2 cellular contexts compared by ENCODE assay signal in genomic region chr6:95725344-95725743, GRCh38.
TF ChIP-seq lines count a peak whose summit lies in the region.

No MANE protein-coding gene starts in this region.

TF ChIP-seq in GM23338, 12 proteins besides CTCF, POLR2A, EP300 and RAD21 (continued from another document):
- TF ChIP-seq POLR2AphosphoS5 (IDR thresholded peaks at IDR 0.05; ENCODE audit: low read depth) (no peak), STAT1 (IDR thresholded peaks at IDR 0.05; ENCODE audit: unreplicated experiment) (no peak), ZNF114 (CRISPR knock-in tag; IDR thresholded peaks at IDR 0.05) (no peak), EZH2 (IDR thresholded peaks at IDR 0.05; ENCODE audit: low read depth, unreplicated experiment) (no peak), ETS1 (IDR thresholded peaks at IDR 0.05) (no peak), REST (IDR thresholded peaks at IDR 0.05; ENCODE audit: unreplicated experiment) (no peak), CREB1 (CRISPR knock-in tag; IDR thresholded peaks at IDR 0.05; ENCODE audit: low read depth) (no peak), EZH2phosphoT487 (IDR thresholded peaks at IDR 0.05; ENCODE audit: unreplicated experiment) (no peak), JUNB (IDR thresholded peaks at IDR 0.05; ENCODE audit: unreplicated experiment) (no peak), NANOG (IDR thresholded peaks at IDR 0.05; ENCODE audit: borderline replicate concordance) (no peak), ZNF462 (CRISPR knock-in tag; IDR thresholded peaks at IDR 0.05) (no peak)

TF ChIP-seq in H1, 55 proteins besides CTCF, POLR2A, EP300 and RAD21:
- no peak for TF ChIP-seq TBP (IDR thresholded peaks at IDR 0.05; ENCODE audit: low read depth, low read length)
- TF ChIP-seq MAFK (IDR thresholded peaks at IDR 0.05; ENCODE audit: low read depth, low read length) = no peak
- no peak for TF ChIP-seq TEAD4 (IDR thresholded peaks at IDR 0.05; ENCODE audit: low read depth, low read length)
- no peak for TF ChIP-seq MAX (IDR thresholded peaks at IDR 0.05)
- no peak for TF ChIP-seq ATF3 (IDR thresholded peaks at IDR 0.05; ENCODE audit: insufficient read depth, low read depth, low read length)
- TF ChIP-seq EGR1 (IDR thresholded peaks at IDR 0.05; ENCODE audit: borderline replicate concordance, low read depth, low read length) = no peak
- no peak for TF ChIP-seq JUN (IDR thresholded peaks at IDR 0.05; ENCODE audit: low read depth, low read length)
- TF ChIP-seq RBBP5 (IDR thresholded peaks at IDR 0.05; ENCODE audit: borderline replicate concordance, low read depth, low read length) = no peak
- no peak for TF ChIP-seq KDM5A (IDR thresholded peaks at IDR 0.05; ENCODE audit: low read length)
